21 cellular contexts compared by ENCODE assay signal in genomic region chr11:10503777-10504176, GRCh38. TPM values are rescaled to one million over a fixed set of nuclear protein-coding genes. Genes with fewer than 3 reads are reported as not detected.
DNase-seq lines count a peak whose midpoint lies in the region; ATAC-seq, FAIRE-seq and TF ChIP-seq lines count a peak whose summit lies in the region.
"Had no signal": no experiment of that assay in that cellular context is flagged by ENCODE, and none has a peak within 500 bp of the region (broad histone marks: within the 10 kb centered on the region; RNA-seq: fewer than 3 reads in every experiment).

No MANE protein-coding gene starts in this region.

- H3K27me3 ChIP-seq in right atrium auricular region (no peaks in the 10 kb centered on the region), heart left ventricle (no peaks in the 10 kb centered on the region), left lung (no peaks in the 10 kb centered on the region)
- H3K27me3 ChIP-seq: colonic mucosa, Peyer's patch, vagina had no signal

- no peaks in the 10 kb centered on the region for H3K4me1 ChIP-seq in right atrium auricular region
- peaks cover 0 to 25% (median 0%) of the 10 kb centered on the region in 12 donors for H3K4me1 ChIP-seq in heart left ventricle
- peaks cover 0 to 49% of the 10 kb centered on the region in 2 donors for H3K4me1 ChIP-seq in left lung
- peaks cover 0 to 2% of the 10 kb centered on the region in 2 donors for H3K4me1 ChIP-seq in kidney (ENCODE audit: control insufficient read depth in 1 of 2, insufficient read depth in 1 of 2, low read depth in 1 of 2, low read length in 2 of 2)
- H3K4me1 ChIP-seq: colonic mucosa, parathyroid adenoma, Peyer's patch, vagina had no signal

- no peak overlapping the region for H3K9ac ChIP-seq in kidney (ENCODE audit: low read length in 2 of 2)
- H3K9ac ChIP-seq: parathyroid adenoma had no signal

- no peak for TF ChIP-seq POLR2A in heart left ventricle (IDR thresholded peaks at IDR 0.05)

- H3K36me3 ChIP-seq in right atrium auricular region (no peaks in the 10 kb centered on the region), heart left ventricle (peaks cover 0 to 44% (median 0%) of the 10 kb centered on the region in 9 donors), left lung (peaks cover 0 to 71% of the 10 kb centered on the region in 2 donors), kidney (ENCODE audit: control insufficient read depth in 1 of 2, insufficient read depth in 2 of 2, low read length in 2 of 2) (peaks cover 9 to 11% of the 10 kb centered on the region in 2 donors)
- H3K36me3 ChIP-seq: colonic mucosa had no signal

- ATAC-seq in heart left ventricle (no peak), left lung (peak; percentile 62), GM19455 (IDR thresholded peaks at IDR 0.05; ENCODE audit: unreplicated experiment) (no peak)
- ATAC-seq: activated CD4-positive, alpha-beta T cell treated with anti-CD3 and anti-CD28 coated beads for 36 hours; activated CD8-positive, alpha-beta memory T cell treated with anti-CD3 and anti-CD28 coated beads, Interleukin-2, amount 10 ng/mL, durations not matched to agents 7 days and 5 days; GM23338; naive thymus-derived CD8-positive, alpha-beta T cell had no signal

- intact Hi-C loops in heart left ventricle (cut with DNase I), result loop anchor here in 1 of 10 donors (10.0 kb wide), 1 partner anchor 99 kb away; no protein-coding TSS in a partner anchor
- intact Hi-C loops in left lung (cut with DNase I), result no loop called here
- intact Hi-C loops in kidney (cut with DNase I), result no loop called here

- no peak overlapping the region for H3K4me3 ChIP-seq in right atrium auricular region
- no peak overlapping the region for H3K4me3 ChIP-seq in heart left ventricle
- no peak overlapping the region for H3K4me3 ChIP-seq in left lung
- H3K4me3 ChIP-seq in kidney (ENCODE audit: low read length in 2 of 2), result no peak overlapping the region
- H3K4me3 ChIP-seq: colonic mucosa, GM23338, Peyer's patch, vagina had no signal

- 78 to 90% (median 86%) methylated on average over 3 of the region's 3 CpGs for WGBS in heart left ventricle, 4 donors

- TF ChIP-seq CTCF in right atrium auricular region (IDR thresholded peaks at IDR 0.05), result no peak
- no peak for TF ChIP-seq CTCF in heart left ventricle (IDR thresholded peaks at IDR 0.05)
- no peak for TF ChIP-seq CTCF in left lung (IDR thresholded peaks at IDR 0.05)
- TF ChIP-seq CTCF in kidney (IDR thresholded peaks at IDR 0.05; ENCODE audit: borderline replicate concordance, extremely low read depth, insufficient read depth), result no peak
- TF ChIP-seq CTCF in GM20000 (IDR thresholded peaks at IDR 0.05; ENCODE audit: extremely low read depth, missing control alignments), result no peak

- DNase-seq in right atrium auricular region (ENCODE audit: low spot score), result peak; percentile 48
- no peak for DNase-seq in heart left ventricle
- peak; percentile 62 for DNase-seq in NOMO-1 treated with dmso at 0.1 percent for 144 hours (lab: John Stamatoyannopoulos, UW; ENCODE audit: unreplicated experiment)
- DNase-seq in left lung, result no peak
- peak; percentile 32 for DNase-seq in ureter (ENCODE audit: low spot score)
- DNase-seq in kidney, result no peak
- DNase-seq in GM20000 (ENCODE audit: low spot score), result no peak
- DNase-seq: activated CD4-positive, alpha-beta T cell treated with anti-CD3 and anti-CD28 coated beads for 36 hours; activated CD8-positive, alpha-beta memory T cell treated with anti-CD3 and anti-CD28 coated beads, Interleukin-2, amount 10 ng/mL, durations not matched to agents 7 days and 5 days; activated naive CD8-positive, alpha-beta T cell treated with anti-CD3 and anti-CD28 coated beads, Interleukin-2, amount 10 ng/mL, durations not matched to agents 7 days and 5 days; colonic mucosa; EL; Karpas-422; naive thymus-derived CD8-positive, alpha-beta T cell; NCI-H774; stimulated activated CD4-positive, alpha-beta T cell treated with anti-CD3 and anti-CD28 coated beads, Interleukin-2, amount 100 ng/mL, for 48 hours had no signal

- H3K9me3 ChIP-seq in right atrium auricular region (no peaks in the 10 kb centered on the region), heart left ventricle (no peaks in the 10 kb centered on the region), left lung (no peaks in the 10 kb centered on the region), kidney (ENCODE audit: control insufficient read depth in 1 of 2, low read length in 2 of 2) (no peaks in the 10 kb centered on the region)
- H3K9me3 ChIP-seq: colonic mucosa, Peyer's patch, vagina had no signal

- FAIRE-seq in kidney (lab: Jason Lieb, UNC), result no peak

- H3K27ac ChIP-seq in right atrium auricular region (peak overlapping the region in 1 of 2 donors; percentile 40), heart left ventricle (peak overlapping the region in 1 of 12 donors; percentile 90), left lung (peak overlapping the region; percentile 27 to 90), kidney (ENCODE audit: low read depth in 2 of 2, low read length in 2 of 2) (no peak overlapping the region)
- H3K27ac ChIP-seq: colonic mucosa, parathyroid adenoma, vagina had no signal

RNA-seq across cellular contexts. Expression of gene RNF141, which starts 37.2 kb away (rescaled TPM):
- 10 to 100 TPM; 22.9 to 29.8 TPM for total RNA-seq in right atrium auricular region
- 10 to 100 TPM; 18.8 to 42.8 (median 36.5) TPM for total RNA-seq in heart left ventricle
- polyA plus RNA-seq in heart left ventricle, result 10 to 100 TPM in 1 of 2 donors, 1 to 10 TPM in 1; 7.8 to 11.6 TPM
- total RNA-seq in left lung, result 10 to 100 TPM; 46.7 to 74.7 TPM
- total RNA-seq in ureter, result 44.6 TPM
- 35.8 TPM for total RNA-seq in kidney
- polyA plus RNA-seq in kidney (ENCODE audit: insufficient read depth, low read depth, low replicate concordance), result 20.5 TPM

RNA-seq across cellular contexts. Expression of gene AMPD3, which starts 48.7 kb away (rescaled TPM):
- total RNA-seq in right atrium auricular region (1 to 10 TPM; 2.8 to 5.3 TPM), heart left ventricle (10 to 100 TPM in 1 of 9 donors, 1 to 10 TPM in 8; 2.3 to 16.8 (median 3.0) TPM), left lung (10 to 100 TPM; 11.2 to 28.8 TPM), ureter (24.7 TPM), kidney (16.5 TPM)
- polyA plus RNA-seq in heart left ventricle (1 to 10 TPM; 1.0 to 1.1 TPM), kidney (ENCODE audit: insufficient read depth, low read depth, low replicate concordance) (8.4 TPM)

Comparison
In these comparisons a context has a peak if more than half of its experiments do, and no peak if none do; other contexts are left out.
1. DNase-seq: peak in right atrium auricular region (single experiment), NOMO-1 treated with dmso at 0.1 percent for 144 hours (single experiment) and ureter (single experiment); none in heart left ventricle (0 of 5), left lung (0 of 2), kidney (single experiment) and GM20000 (single experiment).
2. H3K27ac ChIP-seq: peak in left lung (2 of 2); none in kidney (0 of 2).